9 cellular contexts compared by ENCODE assay signal in the genomic region with DNA sequence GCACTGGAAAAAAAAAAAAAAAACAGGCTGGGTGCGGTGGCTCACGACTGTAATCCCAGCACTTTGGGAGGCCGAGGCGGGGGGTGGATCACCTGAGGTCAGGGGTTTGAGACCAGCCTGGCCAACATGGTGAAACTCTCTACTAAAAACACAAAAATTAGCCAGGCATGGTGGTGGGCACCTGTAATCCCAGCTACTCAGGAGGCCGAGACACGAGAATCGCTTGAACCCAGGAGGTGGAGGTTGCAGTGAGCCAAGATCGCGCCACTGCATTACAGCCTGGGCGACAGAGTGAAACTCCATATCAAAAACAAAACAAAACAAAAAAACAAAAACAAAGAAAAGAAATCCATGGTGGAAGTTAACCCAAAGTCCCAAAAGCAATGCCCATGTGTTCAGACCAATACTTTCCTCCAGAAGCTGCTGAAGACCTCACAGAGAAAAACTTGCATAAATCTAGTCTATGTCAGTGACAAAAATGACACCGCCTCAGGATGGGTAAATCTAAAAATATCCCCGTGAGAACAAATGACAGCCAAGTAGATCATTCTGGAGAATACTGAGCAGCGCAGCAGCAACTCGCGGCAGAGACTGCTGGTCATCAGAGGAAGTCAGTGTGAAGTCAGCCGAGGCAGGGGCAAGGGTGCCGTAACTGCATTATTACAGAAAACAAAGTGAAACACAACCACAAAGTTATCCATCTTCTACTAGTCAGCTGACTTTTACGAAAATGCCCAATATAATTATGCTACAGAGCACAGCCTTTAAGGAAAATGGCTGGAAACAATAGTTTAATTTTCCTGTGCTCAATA. TPM values are rescaled to one million over a fixed set of nuclear protein-coding genes. Genes with fewer than 3 reads are reported as not detected.
DNase-seq lines count a peak whose midpoint lies in the region; ATAC-seq lines count a peak whose summit lies in the region.
"Had no signal": no experiment of that assay in that cellular context is flagged by ENCODE, and none has a peak within 500 bp of the region (broad histone marks: within the 10 kb centered on the region; RNA-seq: fewer than 3 reads in every experiment).

No MANE protein-coding gene starts in this region.

- peak overlapping the region; percentile 85 to 92 (median 88) for H3K4me3 Mint-ChIP-seq in CD4-positive, CD25-positive, alpha-beta regulatory T cell
- H3K4me3 Mint-ChIP-seq in activated T-helper 1 cell treated with anti-CD3 and anti-CD28 coated beads, Interleukin-12 subunit alpha, Interleukin-12 subunit beta, Interleukin-2, Interleukin-4 antibody, amounts not matched to agents 30 ng/mL and 10 ng/mL and 1 ng/mL, durations not matched to agents 14 hours and 24 hours and 36 hours: peak overlapping the region; percentile 82
- H3K4me3 Mint-ChIP-seq: brain had no signal

- peak overlapping the region; percentile 95 to 100 (median 97) for H3K27ac Mint-ChIP-seq in CD4-positive, CD25-positive, alpha-beta regulatory T cell
- peak overlapping the region; percentile 95 for H3K27ac Mint-ChIP-seq in activated T-helper 1 cell treated with anti-CD3 and anti-CD28 coated beads, Interleukin-12 subunit alpha, Interleukin-12 subunit beta, Interleukin-2, Interleukin-4 antibody, amounts not matched to agents 30 ng/mL and 10 ng/mL and 1 ng/mL, durations not matched to agents 14 hours and 24 hours and 36 hours
- H3K27ac Mint-ChIP-seq: brain had no signal

- intact Hi-C loops in activated T-helper 1 cell treated with anti-CD3 and anti-CD28 coated beads, Interleukin-12 subunit alpha, Interleukin-12 subunit beta, Interleukin-2, Interleukin-4 antibody, amounts not matched to agents 30 ng/mL and 10 ng/mL and 1 ng/mL, durations not matched to agents 14 hours and 24 hours and 36 hours (cut with micrococcal nuclease): loop anchor here (1.0 to 2.0 kb wide), 3 partner anchors 9 to 65 kb away; no protein-coding TSS in a partner anchor
- intact Hi-C loops in Right ventricle myocardium superior (cut with DNase I): no loop called here

- DNase-seq in CD4-positive, CD25-positive, alpha-beta regulatory T cell: peak; percentile 54 to 82 (median 70)
- DNase-seq in Karpas-422 (no peak), Right ventricle myocardium superior (peak; percentile 67), HuH-7.5 (ENCODE audit: low spot score) (no peak), RKO (ENCODE audit: low spot score) (no peak)
- DNase-seq in activated T-helper 1 cell treated with anti-CD3 and anti-CD28 coated beads, Interleukin-12 subunit alpha, Interleukin-12 subunit beta, Interleukin-2, Interleukin-4 antibody, amounts not matched to agents 30 ng/mL and 10 ng/mL and 1 ng/mL, durations not matched to agents 14 hours and 24 hours and 36 hours (ENCODE audit: low spot score): peak; percentile 62
- peak; percentile 56 for DNase-seq in stimulated activated CD4-positive, alpha-beta T cell treated with anti-CD3 and anti-CD28 coated beads, Interleukin-4, amount 100 ng/mL, for 1 hour

- peak overlapping the region; percentile 96 for H3K27ac ChIP-seq in CD4-positive, CD25-positive, alpha-beta regulatory T cell (ENCODE audit: insufficient read depth, low read length, poor library complexity, severe bottlenecking)
- H3K27ac ChIP-seq in Karpas-422 (ENCODE audit: low read length): no peak overlapping the region

- no peaks in the 10 kb centered on the region for H3K9me3 Mint-ChIP-seq in CD4-positive, CD25-positive, alpha-beta regulatory T cell
- H3K9me3 Mint-ChIP-seq in activated T-helper 1 cell treated with anti-CD3 and anti-CD28 coated beads, Interleukin-12 subunit alpha, Interleukin-12 subunit beta, Interleukin-2, Interleukin-4 antibody, amounts not matched to agents 30 ng/mL and 10 ng/mL and 1 ng/mL, durations not matched to agents 14 hours and 24 hours and 36 hours: no peaks in the 10 kb centered on the region
- H3K9me3 Mint-ChIP-seq: brain had no signal

- no peak overlapping the region for H3K9ac ChIP-seq in Karpas-422 (ENCODE audit: low read length)

- H3K4me1 ChIP-seq in CD4-positive, CD25-positive, alpha-beta regulatory T cell (ENCODE audit: control insufficient read depth, insufficient read depth, low read length, poor library complexity, severe bottlenecking): peaks cover 93% of the 10 kb centered on the region
- peaks cover 48% of the 10 kb centered on the region for H3K4me1 ChIP-seq in Karpas-422 (ENCODE audit: low read length)

- H3K79me2 ChIP-seq in Karpas-422 (ENCODE audit: low read length): 0 out of 2 replicates have a peak, but pooled peaks cover 2% of the 10 kb centered on the region

- H3K4me2 ChIP-seq in Karpas-422 (ENCODE audit: low read depth, low read length, poor library complexity, severe bottlenecking): peak overlapping the region; percentile 20

- peak overlapping the region; percentile 88 for H3K4me3 ChIP-seq in CD4-positive, CD25-positive, alpha-beta regulatory T cell (ENCODE audit: low read depth, low read length)
- H3K4me3 ChIP-seq in Karpas-422 (ENCODE audit: low read length): peak overlapping the region; percentile 14; the same call in 1 of the 2 replicates

- H3K27me3 ChIP-seq in CD4-positive, CD25-positive, alpha-beta regulatory T cell (ENCODE audit: control insufficient read depth, insufficient read depth, low read length): no peaks in the 10 kb centered on the region
- no peaks in the 10 kb centered on the region; the same call in 1 of the 2 replicates for H3K27me3 ChIP-seq in Karpas-422 (ENCODE audit: low read length)

- peaks cover 10% of the 10 kb centered on the region for H3K36me3 ChIP-seq in CD4-positive, CD25-positive, alpha-beta regulatory T cell (ENCODE audit: control insufficient read depth, insufficient read depth, low read length)
- H3K36me3 ChIP-seq in Karpas-422 (ENCODE audit: insufficient read depth, low read length): no peaks in the 10 kb centered on the region

- no peak overlapping the region for H2AFZ ChIP-seq in Karpas-422 (ENCODE audit: low read length)

- peaks cover 46 to 99% (median 78%) of the 10 kb centered on the region in 4 donors for H3K4me1 Mint-ChIP-seq in CD4-positive, CD25-positive, alpha-beta regulatory T cell
- H3K4me1 Mint-ChIP-seq in activated T-helper 1 cell treated with anti-CD3 and anti-CD28 coated beads, Interleukin-12 subunit alpha, Interleukin-12 subunit beta, Interleukin-2, Interleukin-4 antibody, amounts not matched to agents 30 ng/mL and 10 ng/mL and 1 ng/mL, durations not matched to agents 14 hours and 24 hours and 36 hours (ENCODE audit: low read depth): peaks cover 82% of the 10 kb centered on the region

- peak; percentile 75 to 76 for ATAC-seq in CD4-positive, CD25-positive, alpha-beta regulatory T cell (ENCODE audit: low read depth in 2 of 2)
- ATAC-seq in GM21381 (IDR thresholded peaks at IDR 0.05; ENCODE audit: unreplicated experiment): peak; percentile 73
- ATAC-seq in Right ventricle myocardium superior (ENCODE audit: poor library complexity): peak; percentile 73

- H3K27me3 Mint-ChIP-seq in CD4-positive, CD25-positive, alpha-beta regulatory T cell: no peaks in the 10 kb centered on the region
- no peaks in the 10 kb centered on the region for H3K27me3 Mint-ChIP-seq in activated T-helper 1 cell treated with anti-CD3 and anti-CD28 coated beads, Interleukin-12 subunit alpha, Interleukin-12 subunit beta, Interleukin-2, Interleukin-4 antibody, amounts not matched to agents 30 ng/mL and 10 ng/mL and 1 ng/mL, durations not matched to agents 14 hours and 24 hours and 36 hours (ENCODE audit: insufficient read depth)
- H3K27me3 Mint-ChIP-seq: brain had no signal

- H3K9me3 ChIP-seq in CD4-positive, CD25-positive, alpha-beta regulatory T cell (ENCODE audit: control insufficient read depth in 2 of 2, low read length in 2 of 2): no peaks in the 10 kb centered on the region
- no peaks in the 10 kb centered on the region for H3K9me3 ChIP-seq in Karpas-422 (ENCODE audit: low read length)

- H4K20me1 ChIP-seq in Karpas-422 (ENCODE audit: insufficient read depth, low read depth, low read length): peaks cover 17% of the 10 kb centered on the region

- no peaks in the 10 kb centered on the region for H3K9me2 ChIP-seq in Karpas-422 (replicated peaks; ENCODE audit: insufficient read depth, low read length)

- peaks cover 21% of the 10 kb centered on the region for H3K36me3 Mint-ChIP-seq in CD4-positive, CD25-positive, alpha-beta regulatory T cell
- H3K36me3 Mint-ChIP-seq in activated T-helper 1 cell treated with anti-CD3 and anti-CD28 coated beads, Interleukin-12 subunit alpha, Interleukin-12 subunit beta, Interleukin-2, Interleukin-4 antibody, amounts not matched to agents 30 ng/mL and 10 ng/mL and 1 ng/mL, durations not matched to agents 14 hours and 24 hours and 36 hours (ENCODE audit: low read depth): peaks cover 38% of the 10 kb centered on the region

RNA-seq across cellular contexts. Expression of a gene that starts 41.0 kb away (rescaled TPM):
- 61.2 TPM for total RNA-seq in CD4-positive, CD25-positive, alpha-beta regulatory T cell
- polyA plus RNA-seq in CD4-positive, CD25-positive, alpha-beta regulatory T cell: 10 to 100 TPM; 39.3 to 52.7 (median 44.8) TPM
- total RNA-seq in Karpas-422 (2014; rRNA removed; shearing (Covaris generic); ENCODE audit: low replicate concordance): 8.5 and 13.7 TPM in 2 replicates
- total RNA-seq in activated T-helper 1 cell treated with anti-CD3 and anti-CD28 coated beads, Interleukin-12 subunit alpha, Interleukin-12 subunit beta, Interleukin-2, Interleukin-4 antibody, amounts not matched to agents 30 ng/mL and 10 ng/mL and 1 ng/mL, durations not matched to agents 14 hours and 24 hours and 36 hours: 86.6 and 91.8 TPM in 2 replicates
- total RNA-seq in Right ventricle myocardium superior: 10.4 TPM

Comparison
In these comparisons a context has a peak if more than half of its experiments do, and no peak if none do; other contexts are left out.
1. DNase-seq: peak in CD4-positive, CD25-positive, alpha-beta regulatory T cell (3 of 3), activated T-helper 1 cell treated with anti-CD3 and anti-CD28 coated beads, Interleukin-12 subunit alpha, Interleukin-12 subunit beta, Interleukin-2, Interleukin-4 antibody, amounts not matched to agents 30 ng/mL and 10 ng/mL and 1 ng/mL, durations not matched to agents 14 hours and 24 hours and 36 hours (single experiment), Right ventricle myocardium superior (single experiment) and stimulated activated CD4-positive, alpha-beta T cell treated with anti-CD3 and anti-CD28 coated beads, Interleukin-4, amount 100 ng/mL, for 1 hour (single experiment); none in Karpas-422 (single experiment), HuH-7.5 (single experiment) and RKO (single experiment).
2. Peak in every context shown above with its lines, with median percentiles within 50 percentile points of each other: ATAC-seq.